Comparison of ENCODE assay signal across 7 cellular contexts in the genomic region with DNA sequence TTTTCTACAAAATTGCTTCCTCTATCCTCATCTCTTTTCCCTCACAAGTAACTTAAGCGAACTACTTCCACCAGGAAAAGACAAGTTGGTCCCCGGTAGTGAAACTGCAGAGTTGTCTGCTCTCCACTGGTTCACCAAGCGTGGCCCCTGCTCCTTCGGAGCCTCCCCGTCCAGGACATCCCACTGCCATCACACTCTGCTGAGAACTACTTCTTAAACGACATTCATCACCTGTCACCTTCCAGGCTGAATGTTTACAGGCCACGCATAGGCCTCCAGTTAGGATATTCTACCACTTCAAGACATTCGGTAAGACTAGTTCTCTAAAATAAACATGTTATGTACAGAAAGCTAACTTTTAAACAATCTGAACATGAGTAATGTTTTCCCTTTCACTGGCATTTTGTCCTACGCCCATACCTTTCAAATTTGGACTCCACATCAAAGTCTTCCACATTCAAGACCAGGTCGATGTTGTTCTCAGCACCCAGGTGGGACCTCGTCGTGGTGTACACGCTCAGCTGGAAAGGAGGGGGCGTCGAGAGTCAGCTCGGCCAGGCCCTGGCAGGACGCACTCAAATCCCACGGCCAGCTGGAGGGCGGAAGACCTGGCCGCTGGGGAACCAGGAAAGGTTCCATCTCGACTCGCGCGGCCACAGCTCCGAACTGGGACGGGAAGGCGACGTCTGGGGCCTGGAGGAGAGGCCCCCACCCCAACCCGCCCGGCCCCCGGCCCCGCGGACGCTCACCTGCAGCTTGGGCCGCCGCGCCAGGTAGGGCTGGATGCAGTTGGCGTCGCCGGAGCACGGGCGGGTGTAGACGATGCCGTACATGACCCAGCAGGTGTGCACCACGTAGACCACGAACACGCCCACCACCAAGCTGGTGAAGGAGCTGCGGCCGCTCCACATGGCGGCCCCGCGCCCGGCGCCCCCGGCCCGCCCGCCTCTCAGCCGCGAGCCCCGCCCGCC. TPM values are rescaled to one million over a fixed set of nuclear protein-coding genes. Genes with fewer than 3 reads are reported as not detected.
DNase-seq lines count a peak whose midpoint lies in the region; ATAC-seq, FAIRE-seq and TF ChIP-seq lines count a peak whose summit lies in the region.

No MANE protein-coding gene starts in this region.

- peak overlapping the region; percentile 71 for H3K9ac ChIP-seq in OCI-LY1 (ENCODE audit: low read length)
- peak overlapping the region; percentile 87 for H3K9ac ChIP-seq in GM12878 (ENCODE audit: control insufficient read depth, insufficient read depth, low read length)
- peak overlapping the region; percentile 8 to 36 for H3K9ac ChIP-seq in liver (ENCODE audit: low read depth in 1 of 2, low read length in 2 of 2)
- peak overlapping the region; percentile 21 to 75 for H3K9ac ChIP-seq in stomach smooth muscle (ENCODE audit: low read length in 2 of 2)

- H3K4me1 ChIP-seq in OCI-LY1 (ENCODE audit: insufficient read depth, low read length, severe bottlenecking) (peaks cover 40% of the 10 kb centered on the region), GM12878 (ENCODE audit: control insufficient read depth, insufficient read depth, low read length) (peaks cover 28% of the 10 kb centered on the region), liver (ENCODE audit: control insufficient read depth in 4 of 4, insufficient read depth in 4 of 4, low read length in 3 of 4) (peaks cover 7 to 46% (median 36%) of the 10 kb centered on the region in 4 donors), stomach smooth muscle (ENCODE audit: control insufficient read depth, insufficient read depth, low read length) (peaks cover 20% of the 10 kb centered on the region)

- H3K9me2 ChIP-seq in OCI-LY1 (ENCODE audit: low read depth, low read length) = no peaks in the 10 kb centered on the region

- no peak for FAIRE-seq in GM12878 (lab: Jason Lieb, UNC)

- CTCF ChIA-PET in GM12878 (lab: Yijun Ruan, JAX) = interaction anchor here (0.7 to 1.5 kb wide), 2 partner anchors 135 to 159 kb away, joined by 3 to 4 read pairs; no protein-coding TSS in a partner anchor

- intact Hi-C loops in GM12878 (cut with micrococcal nuclease; ENCODE audit: unreplicated experiment) = loop anchor here (5.0 to 10.0 kb wide), 2 partner anchors 151 to 298 kb away; no protein-coding TSS in a partner anchor

- H4K20me1 ChIP-seq in OCI-LY1 (ENCODE audit: insufficient read depth, low read length) = no peaks in the 10 kb centered on the region
- H4K20me1 ChIP-seq in GM12878 (ENCODE audit: control insufficient read depth, insufficient read depth) = peaks cover 2% of the 10 kb centered on the region; the same call in 1 of the 2 replicates

- RAD21 ChIA-PET in GM12878 (lab: Charles Lee; ENCODE audit: unreplicated experiment) = interaction anchor here (1.1 to 1.4 kb wide), 4 partner anchors 48 to 420 kb away, joined by 3 to 6 read pairs (median 4); a partner anchor contains a TSS

- TF ChIP-seq EP300 in GM12878 (IDR thresholded peaks at IDR 0.05; ENCODE audit: borderline replicate concordance in 1 of 2, control insufficient read depth in 1 of 2, low read depth in 2 of 2, low read length in 2 of 2) = no peak

- H3K9me3 ChIP-seq in OCI-LY1 (ENCODE audit: low read length) = no peaks in the 10 kb centered on the region
- H3K9me3 ChIP-seq in GM12878 (replicated peaks; ENCODE audit: control insufficient read depth, insufficient read depth, low read length) = no peaks in the 10 kb centered on the region
- no peaks in the 10 kb centered on the region for H3K9me3 ChIP-seq in liver (ENCODE audit: control insufficient read depth in 4 of 4, low read length in 3 of 4)
- no peaks in the 10 kb centered on the region for H3K9me3 ChIP-seq in stomach smooth muscle (ENCODE audit: control insufficient read depth in 2 of 2, low read length in 2 of 2)

- ATAC-seq in GM18517 (IDR thresholded peaks at IDR 0.05; ENCODE audit: unreplicated experiment) (peak; percentile 21), HG02623 (IDR thresholded peaks at IDR 0.05; ENCODE audit: unreplicated experiment) (peak; percentile 14), GM12878 (peak; percentile 20)

- peak overlapping the region; percentile 92 for H3K27ac ChIP-seq in OCI-LY1 (ENCODE audit: low read depth, low read length, poor library complexity, severe bottlenecking)
- H3K27ac ChIP-seq in GM12878 (ENCODE audit: control insufficient read depth, insufficient read depth) = peak overlapping the region; percentile 68
- no peak overlapping the region for H3K27ac ChIP-seq in liver (ENCODE audit: low read depth in 1 of 2, low read length in 2 of 2)
- no peak overlapping the region for H3K27ac ChIP-seq in stomach smooth muscle (ENCODE audit: low read length)

- H3K27me3 ChIP-seq in OCI-LY1 (ENCODE audit: insufficient read depth, low read length) (no peaks in the 10 kb centered on the region), GM12878 (replicated peaks in 1 of 2; ENCODE audit: control insufficient read depth in 2 of 2, insufficient read depth in 2 of 2, low read length in 1 of 2) (no peaks in the 10 kb centered on the region), liver (ENCODE audit: control insufficient read depth in 4 of 4, insufficient read depth in 4 of 4, low read length in 3 of 4) (no peaks in the 10 kb centered on the region), stomach smooth muscle (ENCODE audit: control insufficient read depth in 1 of 2, insufficient read depth in 2 of 2, low read length in 2 of 2) (no peaks in the 10 kb centered on the region)

- TSS peak; percentile 69 for BruUV-seq in GM12878 (replicated peaks; lab: Mats Ljungman, UMichigan)

- peaks cover 9% of the 10 kb centered on the region for H3K79me2 ChIP-seq in OCI-LY1 (ENCODE audit: insufficient read depth, low read length)
- H3K79me2 ChIP-seq in GM12878 (ENCODE audit: control insufficient read depth, insufficient read depth, low read length) = peaks cover 19% of the 10 kb centered on the region

- SMC1A ChIA-PET in GM12878 (lab: Charles Lee; ENCODE audit: uncharacterized antibody, unreplicated experiment) = interaction anchor here (0.5 to 1.4 kb wide), 6 partner anchors 20 to 174 kb away, joined by 3 to 4 read pairs (median 3); no protein-coding TSS in a partner anchor

- POLR2A ChIA-PET in GM12878 (lab: Charles Lee) = interaction anchor here (0.8 to 2.5 kb wide), 2 partner anchors 17 to 29 kb away, joined by 5 to 11 read pairs; no protein-coding TSS in a partner anchor

- H2AFZ ChIP-seq in OCI-LY1 (ENCODE audit: low read length) (no peak overlapping the region), GM12878 (ENCODE audit: control insufficient read depth, low read depth, low read length) (no peak overlapping the region; the same call in 1 of the 2 replicates)

- in situ Hi-C loops in GM12878 (cut with MboI) = no loop called here

- WGBS in GM12878 (ENCODE audit: insufficient coverage, insufficient replicate concordance, low lambda C conversion rate, missing lambda C conversion rate) = under 1% methylated on average over 49 of the region's 61 CpGs
- 7% methylated on average over 61 of the region's 61 CpGs for WGBS in liver

- no peak for TF ChIP-seq POLR2A in GM12878 (IDR thresholded peaks at IDR 0.05; ENCODE audit: low read depth, low read length)

- H3K4me2 ChIP-seq in OCI-LY1 (ENCODE audit: low read length) = peak overlapping the region; percentile 78
- peak overlapping the region; percentile 53 for H3K4me2 ChIP-seq in GM12878 (ENCODE audit: control insufficient read depth, insufficient read depth)

- TF ChIP-seq CTCF in OCI-LY1 (IDR thresholded peaks at IDR 0.05; ENCODE audit: low read length) = no peak
- TF ChIP-seq CTCF in GM12878 (IDR thresholded peaks at IDR 0.05 in 2 of 3, conservative IDR thresholded peaks at IDR 0.05 in 1 of 3; ENCODE audit: control insufficient read depth in 2 of 3, extremely low read depth in 1 of 3, insufficient read depth in 1 of 3, low read depth in 3 of 3, low read length in 3 of 3) = no peak
- no peak for TF ChIP-seq CTCF in liver (IDR thresholded peaks at IDR 0.05; ENCODE audit: low read depth, low read length, missing input control)

- peak overlapping the region; percentile 79 for H3K4me3 ChIP-seq in OCI-LY1 (ENCODE audit: low read depth, low read length, poor library complexity, severe bottlenecking)
- peak overlapping the region; percentile 89 for H3K4me3 ChIP-seq in GM12878
- H3K4me3 ChIP-seq in liver (ENCODE audit: low read depth in 1 of 3, low read length in 3 of 3) = peak overlapping the region; percentile 62 to 79 (median 67)
- peak overlapping the region; percentile 61 to 90 for H3K4me3 ChIP-seq in stomach smooth muscle (ENCODE audit: low read length in 2 of 2)

- H3K36me3 ChIP-seq in OCI-LY1 (ENCODE audit: insufficient read depth, low read length) (peaks cover 42% of the 10 kb centered on the region), GM12878 (ENCODE audit: control insufficient read depth in 2 of 2, insufficient read depth in 2 of 2, low read length in 1 of 2) (peaks cover 12 to 14% of the 10 kb centered on the region in 2 experiments; a peak in 3 of 4 replicates), liver (ENCODE audit: control insufficient read depth in 4 of 4, insufficient read depth in 3 of 4, low read depth in 1 of 4, low read length in 3 of 4) (peaks cover 7 to 15% (median 13%) of the 10 kb centered on the region in 4 donors), stomach smooth muscle (ENCODE audit: control insufficient read depth in 2 of 2, insufficient read depth in 2 of 2, low read length in 2 of 2) (peaks cover 9 to 14% of the 10 kb centered on the region in 2 donors)

- H3F3A ChIP-seq in OCI-LY1 (ENCODE audit: insufficient read depth, low read length) = no peaks in the 10 kb centered on the region

- TF ChIP-seq RAD21 in GM12878 (IDR thresholded peaks at IDR 0.05; ENCODE audit: insufficient read depth, low read depth, low read length) (no peak), liver (IDR thresholded peaks at IDR 0.05) (no peak)

- no peak for DNase-seq in GM12878 (ENCODE audit: low read depth, low spot score)
- DNase-seq in GM19240 (ENCODE audit: insufficient read length, low spot score) = no peak

RNA-seq across cellular contexts. Expression of a gene that starts 0.7 kb away (rescaled TPM):
- total RNA-seq in GM12878 (2013; cell fraction: nucleolus; rRNA removed) = 93.2 and 118 TPM in 2 replicates
- total RNA-seq in GM12878 (2014; rRNA removed) (266 and 278 TPM in 2 replicates), GM12878 (2014; rRNA removed; fragmentation: Illumina TruSeq; extraction: Trizol) (142 and 171 TPM in 2 replicates), GM12878 (2021) (140 and 147 TPM in 2 replicates), liver (100 to 1,000 TPM; 135 to 255 TPM)
- 72.4 TPM for polyA plus RNA-seq in GM12878 (2011; ENCODE audit: low read depth)
- polyA plus RNA-seq in GM12878 (2011; rRNA removed) (80.8 and 124 TPM in 2 replicates), GM12878 (2014; fragmentation: Illumina TruSeq; extraction: Trizol) (87.8 and 163 TPM in 2 replicates), GM12878 (2014; fragmentation: Nextera tagmentation; extraction: Ambion mirVana) (10 to 100 TPM in 1 of 2 experiments, 1 to 10 TPM in 1; 2.9 to 22.8 TPM), GM12878 (2014; rRNA removed) (195 and 219 TPM in 2 replicates), GM12878 (2016; fragmentation: Nextera tagmentation; extraction: Ambion mirVana) (10 to 100 TPM; 34.2 to 39.9 TPM), liver (100 to 1,000 TPM in 1 of 2 donors, 10 to 100 TPM in 1; 69.2 to 157 TPM)
- polyA plus RNA-seq in GM12878 (2011; cell fraction: cytosol; rRNA removed) = 135 and 191 TPM in 2 replicates
- 148 and 184 TPM in 2 replicates for polyA plus RNA-seq in GM12878 (2011; cell fraction: nucleus; rRNA removed)
- 82.8 and 110 TPM in 2 replicates for polyA plus RNA-seq in GM12878 (2012)
- 125 and 188 TPM in 2 replicates for polyA minus RNA-seq in GM12878 (2011; rRNA and poly(A)+ RNA removed)
- polyA minus RNA-seq in GM12878 (2011; cell fraction: cytosol; rRNA and poly(A)+ RNA removed) = 55.8 and 65.4 TPM in 2 replicates
- 43.2 and 68.0 TPM in 2 replicates for polyA minus RNA-seq in GM12878 (2011; cell fraction: nucleus; rRNA and poly(A)+ RNA removed)

RNA-seq across cellular contexts. Expression of a gene that starts 49.3 kb away (rescaled TPM):
- total RNA-seq in GM12878 (2013; cell fraction: nucleolus; rRNA removed) = 29.3 and 36.2 TPM in 2 replicates
- total RNA-seq in GM12878 (2014; rRNA removed) = 8.6 and 9.0 TPM in 2 replicates
- total RNA-seq in GM12878 (2014; rRNA removed; fragmentation: Illumina TruSeq; extraction: Trizol) = 3.4 and 3.5 TPM in 2 replicates
- total RNA-seq in GM12878 (2021) = 14.8 and 21.5 TPM in 2 replicates
- polyA plus RNA-seq in GM12878 (2011; ENCODE audit: low read depth) = 0.05 TPM
- 2.4 and 3.8 TPM in 2 replicates for polyA plus RNA-seq in GM12878 (2011; rRNA removed)
- 4.6 and 8.2 TPM in 2 replicates for polyA plus RNA-seq in GM12878 (2011; cell fraction: cytosol; rRNA removed)
- polyA plus RNA-seq in GM12878 (2011; cell fraction: nucleus; rRNA removed) = 52.7 and 80.1 TPM in 2 replicates
- 0.95 and 1.0 TPM in 2 replicates for polyA plus RNA-seq in GM12878 (2012)
- 0.57 and 2.4 TPM in 2 replicates for polyA plus RNA-seq in GM12878 (2014; fragmentation: Illumina TruSeq; extraction: Trizol)
- under 1 TPM; 0.08 to 0.55 TPM for polyA plus RNA-seq in GM12878 (2014; fragmentation: Nextera tagmentation; extraction: Ambion mirVana)
- 17.4 and 17.8 TPM in 2 replicates for polyA plus RNA-seq in GM12878 (2014; rRNA removed)
- 1 to 10 TPM; 6.1 to 6.5 TPM for polyA plus RNA-seq in GM12878 (2016; fragmentation: Nextera tagmentation; extraction: Ambion mirVana)
- polyA minus RNA-seq in GM12878 (2011; rRNA and poly(A)+ RNA removed) = 1.9 and 5.6 TPM in 2 replicates
- polyA minus RNA-seq in GM12878 (2011; cell fraction: cytosol; rRNA and poly(A)+ RNA removed) = 3.5 and 6.3 TPM in 2 replicates
- 10.5 and 15.5 TPM in 2 replicates for polyA minus RNA-seq in GM12878 (2011; cell fraction: nucleus; rRNA and poly(A)+ RNA removed)
- total RNA-seq in liver = under 1 TPM in 1 of 2 donors, not detected in 1; 0.14 TPM
- not detected for polyA plus RNA-seq in liver

Comparison
In these comparisons a context has a peak if more than half of its experiments do, and no peak if none do; other contexts are left out.
1. H3K27ac ChIP-seq: peak in OCI-LY1 (single experiment) and GM12878 (single experiment); none in liver (0 of 2) and stomach smooth muscle (single experiment).
2. H3K9ac ChIP-seq: peak in every context shown above with its lines; median percentile 87 in GM12878; 71 in OCI-LY1; 48 in stomach smooth muscle; 22 in liver.
3. Peak in every context shown above with its lines, with median percentiles within 50 percentile points of each other: ATAC-seq and H3K4me3 ChIP-seq.